In genomic region chr14:93953263-93953662, GRCh38 we compare ENCODE assay signal across 14 cellular contexts. TPM values are rescaled to one million over a fixed set of nuclear protein-coding genes. Genes with fewer than 3 reads are reported as not detected.
DNase-seq lines count a peak whose midpoint lies in the region; ATAC-seq, FAIRE-seq and TF ChIP-seq lines count a peak whose summit lies in the region.
"Had no signal": no experiment of that assay in that cellular context is flagged by ENCODE, and none has a peak within 500 bp of the region (broad histone marks: within the 10 kb centered on the region; RNA-seq: fewer than 3 reads in every experiment).

No MANE protein-coding gene starts in this region.

- peak; percentile 57 for TF ChIP-seq RAD21 in GM12878 (IDR thresholded peaks at IDR 0.05; ENCODE audit: insufficient read depth, low read depth, low read length)

- POLR2A ChIA-PET in GM12878 (lab: Charles Lee), result interaction anchor here (0.7 to 1.1 kb wide), 2 partner anchors 11 to 47 kb away, joined by 3 to 5 read pairs; no protein-coding TSS in a partner anchor

- RAD21 ChIA-PET in GM12878 (lab: Charles Lee; ENCODE audit: unreplicated experiment), result interaction anchor here (1.0 to 15.3 kb wide), 7 partner anchors 10 to 50 kb away, joined by 4 to 324 read pairs (median 7); partner anchors contain the start of gene ASB2

- TF ChIP-seq POLR2A in GM12878 (IDR thresholded peaks at IDR 0.05; ENCODE audit: low read depth, low read length) (no peak), sigmoid colon (IDR thresholded peaks at IDR 0.05) (no peak)

- H3K9me3 ChIP-seq in GM12878 (replicated peaks; ENCODE audit: control insufficient read depth, insufficient read depth, low read length) (no peaks in the 10 kb centered on the region), sigmoid colon (no peaks in the 10 kb centered on the region)
- H3K9me3 ChIP-seq: upper lobe of left lung had no signal

- no peak for TF ChIP-seq EP300 in GM12878 (IDR thresholded peaks at IDR 0.05; ENCODE audit: borderline replicate concordance in 1 of 2, control insufficient read depth in 1 of 2, low read depth in 2 of 2, low read length in 2 of 2)
- no peak for TF ChIP-seq EP300 in sigmoid colon (IDR thresholded peaks at IDR 0.05)

- no peak for FAIRE-seq in GM12878 (lab: Jason Lieb, UNC)

- no TSS peak for BruUV-seq in GM12878 (replicated peaks; lab: Mats Ljungman, UMichigan)

- intact Hi-C loops in GM12878 (cut with micrococcal nuclease; ENCODE audit: unreplicated experiment) (no loop called here), sigmoid colon (cut with DNase I) (no loop called here)

- H3K4me1 ChIP-seq in GM12878 (ENCODE audit: control insufficient read depth, insufficient read depth, low read length), result peaks cover 59% of the 10 kb centered on the region
- peaks cover 0 to 65% (median 58%) of the 10 kb centered on the region in 4 donors for H3K4me1 ChIP-seq in sigmoid colon

- SMC1A ChIA-PET in GM12878 (lab: Charles Lee; ENCODE audit: uncharacterized antibody, unreplicated experiment), result interaction anchor here (1.2 to 19.5 kb wide), 6 partner anchors 12 to 61 kb away, joined by 3 to 409 read pairs (median 25); partner anchors contain the start of gene ASB2

- no peak overlapping the region for H2AFZ ChIP-seq in GM12878 (ENCODE audit: control insufficient read depth, low read depth, low read length)

- H4K20me1 ChIP-seq in GM12878 (ENCODE audit: control insufficient read depth, insufficient read depth), result no peaks in the 10 kb centered on the region

- ATAC-seq in GM12878 (no peak), HG03354 (IDR thresholded peaks at IDR 0.05; ENCODE audit: poor library complexity, severe bottlenecking, unreplicated experiment) (no peak), GM21367 (IDR thresholded peaks at IDR 0.05; ENCODE audit: unreplicated experiment) (no peak), HG03108 (IDR thresholded peaks at IDR 0.05; ENCODE audit: unreplicated experiment) (no peak)

- TF ChIP-seq CTCF in GM12878 (IDR thresholded peaks at IDR 0.05 in 2 of 3, conservative IDR thresholded peaks at IDR 0.05 in 1 of 3; ENCODE audit: control insufficient read depth in 2 of 3, extremely low read depth in 1 of 3, insufficient read depth in 1 of 3, low read depth in 3 of 3, low read length in 3 of 3) (peak in 2 of 3 experiments; percentile 27 to 39; a peak in 3 of 6 replicates), sigmoid colon (IDR thresholded peaks at IDR 0.05) (peak in 3 of 4 experiments; percentile 21 to 29 (median 29))

- in situ Hi-C loops in GM12878 (cut with MboI), result loop anchor here (25.0 kb wide), 2 partner anchors 1191 to 1709 kb away; no protein-coding TSS in a partner anchor

- DNase-seq in activated CD8-positive, alpha-beta memory T cell treated with anti-CD3 and anti-CD28 coated beads for 24 hours, result peak; percentile 58
- no peak for DNase-seq in activated CD8-positive, alpha-beta memory T cell treated with anti-CD3 and anti-CD28 coated beads, Interleukin-2, amount 50 U/mL, for 4 hours
- DNase-seq in H7 (peak; percentile 89), GM12878 (ENCODE audit: low read depth, low spot score) (no peak), sigmoid colon (no peak)
- DNase-seq: NCI-H1417 treated with DMSO at 0.1 percent for 48 hours; NK-92 treated with Interleukin-12 subunit alpha and Interleukin-12 subunit beta, amount 100 ng/mL, for 24 hours; upper lobe of left lung had no signal

- H3K36me3 ChIP-seq in H7 (replicated peaks; ENCODE audit: control insufficient read depth, insufficient read depth, low read length) (no peaks in the 10 kb centered on the region), GM12878 (ENCODE audit: control insufficient read depth in 2 of 2, insufficient read depth in 2 of 2, low read length in 1 of 2) (peaks cover 0 to 2% of the 10 kb centered on the region in 2 experiments; a peak in 2 of 4 replicates), sigmoid colon (peaks cover 15 to 62% (median 32%) of the 10 kb centered on the region in 4 donors)
- H3K36me3 ChIP-seq: upper lobe of left lung had no signal

- H3K4me3 ChIP-seq in H7 (ENCODE audit: insufficient read depth, low read depth, low read length) (no peak overlapping the region), GM12878 (no peak overlapping the region), sigmoid colon (no peak overlapping the region)
- H3K4me3 ChIP-seq: upper lobe of left lung had no signal

- 76% methylated on average over 14 of the region's 14 CpGs for WGBS in GM12878 (ENCODE audit: insufficient coverage, insufficient replicate concordance, low lambda C conversion rate, missing lambda C conversion rate)
- WGBS in sigmoid colon, 2 donors, result 58 to 68% methylated on average over 14 of the region's 14 CpGs

- no peak overlapping the region for H3K9ac ChIP-seq in GM12878 (ENCODE audit: control insufficient read depth, insufficient read depth, low read length)

- CTCF ChIA-PET in GM12878 (lab: Yijun Ruan, JAX), result interaction anchor here (1.0 to 5.2 kb wide), 9 partner anchors 9 to 183 kb away, joined by 3 to 58 read pairs (median 6); partner anchors contain the start of gene CCDC197

- H3K79me2 ChIP-seq in GM12878 (ENCODE audit: control insufficient read depth, insufficient read depth, low read length), result no peaks in the 10 kb centered on the region; the same call in 1 of the 2 replicates

- H3K4me2 ChIP-seq in GM12878 (ENCODE audit: control insufficient read depth, insufficient read depth), result peak overlapping the region; percentile 98

- H3K27me3 ChIP-seq in H7 (ENCODE audit: control insufficient read depth, insufficient read depth, low read length) (no peaks in the 10 kb centered on the region), GM12878 (replicated peaks in 1 of 2; ENCODE audit: control insufficient read depth in 2 of 2, insufficient read depth in 2 of 2, low read length in 1 of 2) (no peaks in the 10 kb centered on the region), sigmoid colon (no peaks in the 10 kb centered on the region)
- H3K27me3 ChIP-seq: upper lobe of left lung had no signal

- H3K27ac ChIP-seq in GM12878 (ENCODE audit: control insufficient read depth, insufficient read depth), result no peak overlapping the region
- peak overlapping the region; percentile 77 to 92 (median 80) for H3K27ac ChIP-seq in sigmoid colon
- H3K27ac ChIP-seq: upper lobe of left lung had no signal

RNA-seq across cellular contexts. Expression of gene ASB2, which starts 23.1 kb away (rescaled TPM):
- 0.21 TPM in 1 of 2 replicates, not detected in the other for total RNA-seq in H7 (2014; rRNA removed; shearing (Covaris generic))
- total RNA-seq in GM12878 (2013; cell fraction: nucleolus; rRNA removed), result 74.5 and 81.9 TPM in 2 replicates
- total RNA-seq in GM12878 (2014; rRNA removed) (46.4 and 53.5 TPM in 2 replicates), GM12878 (2014; rRNA removed; fragmentation: Illumina TruSeq; extraction: Trizol) (21.5 and 26.9 TPM in 2 replicates), GM12878 (2021) (40.0 and 40.4 TPM in 2 replicates), sigmoid colon (100 to 1,000 TPM; 117 to 178 (median 139) TPM)
- polyA plus RNA-seq in GM12878 (2011; ENCODE audit: low read depth), result 18.9 TPM
- polyA plus RNA-seq in GM12878 (2011; rRNA removed) (8.5 and 16.9 TPM in 2 replicates), GM12878 (2014; fragmentation: Illumina TruSeq; extraction: Trizol) (12.3 and 21.9 TPM in 2 replicates), GM12878 (2014; fragmentation: Nextera tagmentation; extraction: Ambion mirVana) (1 to 10 TPM; 3.0 to 7.4 TPM), GM12878 (2014; rRNA removed) (50.0 and 54.5 TPM in 2 replicates), GM12878 (2016; fragmentation: Nextera tagmentation; extraction: Ambion mirVana) (10 to 100 TPM; 51.7 to 54.8 TPM), sigmoid colon (1 to 10 TPM; 1.2 to 10.0 (median 4.2) TPM)
- polyA plus RNA-seq in GM12878 (2011; cell fraction: cytosol; rRNA removed), result 22.6 and 38.7 TPM in 2 replicates
- 45.6 and 71.8 TPM in 2 replicates for polyA plus RNA-seq in GM12878 (2011; cell fraction: nucleus; rRNA removed)
- polyA plus RNA-seq in GM12878 (2012), result 18.6 and 50.6 TPM in 2 replicates
- polyA minus RNA-seq in GM12878 (2011; rRNA and poly(A)+ RNA removed), result 20.3 and 37.3 TPM in 2 replicates
- polyA minus RNA-seq in GM12878 (2011; cell fraction: cytosol; rRNA and poly(A)+ RNA removed), result 8.8 and 11.7 TPM in 2 replicates
- 26.7 and 36.0 TPM in 2 replicates for polyA minus RNA-seq in GM12878 (2011; cell fraction: nucleus; rRNA and poly(A)+ RNA removed)
- total RNA-seq: H4 had no signal

RNA-seq across cellular contexts. Expression of gene FAM181A, which starts 26.1 kb away (rescaled TPM):
- total RNA-seq in H7 (2014; rRNA removed; shearing (Covaris generic)), result not detected in 2 replicates
- not detected in 2 replicates for total RNA-seq in GM12878 (2013; cell fraction: nucleolus; rRNA removed)
- total RNA-seq in GM12878 (2014; rRNA removed) (not detected in 2 replicates), GM12878 (2014; rRNA removed; fragmentation: Illumina TruSeq; extraction: Trizol) (not detected in 2 replicates), GM12878 (2021) (not detected in 2 replicates), sigmoid colon (not detected)
- polyA plus RNA-seq in GM12878 (2011; ENCODE audit: low read depth), result not detected
- polyA plus RNA-seq in GM12878 (2011; rRNA removed) (not detected in 2 replicates), GM12878 (2014; fragmentation: Illumina TruSeq; extraction: Trizol) (not detected in 2 replicates), GM12878 (2014; fragmentation: Nextera tagmentation; extraction: Ambion mirVana) (not detected), GM12878 (2014; rRNA removed) (not detected in 2 replicates), GM12878 (2016; fragmentation: Nextera tagmentation; extraction: Ambion mirVana) (not detected), sigmoid colon (not detected)
- not detected in 2 replicates for polyA plus RNA-seq in GM12878 (2011; cell fraction: cytosol; rRNA removed)
- not detected in 2 replicates for polyA plus RNA-seq in GM12878 (2011; cell fraction: nucleus; rRNA removed)
- not detected in 2 replicates for polyA plus RNA-seq in GM12878 (2012)
- not detected in 2 replicates for polyA minus RNA-seq in GM12878 (2011; rRNA and poly(A)+ RNA removed)
- not detected in 2 replicates for polyA minus RNA-seq in GM12878 (2011; cell fraction: cytosol; rRNA and poly(A)+ RNA removed)
- not detected in 2 replicates for polyA minus RNA-seq in GM12878 (2011; cell fraction: nucleus; rRNA and poly(A)+ RNA removed)
- total RNA-seq: H4; T-helper 2 cell treated with Interferon-gamma antibody and Interleukin-4, amounts not matched to agents 100 ng/mL and 5 ng/mL, for 36 hours had no signal
- polyA plus RNA-seq: esophagus had no signal

RNA-seq across cellular contexts. Expression of gene CCDC197, which starts 43.8 kb away (rescaled TPM):
- total RNA-seq in H7 (2014; rRNA removed; shearing (Covaris generic)), result not detected in 2 replicates
- total RNA-seq in GM12878 (2013; cell fraction: nucleolus; rRNA removed), result 1.2 TPM in 2 replicates
- not detected in 2 replicates for total RNA-seq in GM12878 (2014; rRNA removed)
- total RNA-seq in GM12878 (2014; rRNA removed; fragmentation: Illumina TruSeq; extraction: Trizol), result not detected in 2 replicates
- total RNA-seq in GM12878 (2021), result not detected in 2 replicates
- polyA plus RNA-seq in GM12878 (2011; ENCODE audit: low read depth), result not detected
- polyA plus RNA-seq in GM12878 (2011; rRNA removed), result 0.12 and 0.16 TPM in 2 replicates
- 0.04 TPM in 1 of 2 replicates, not detected in the other for polyA plus RNA-seq in GM12878 (2011; cell fraction: cytosol; rRNA removed)
- 0.28 and 0.56 TPM in 2 replicates for polyA plus RNA-seq in GM12878 (2011; cell fraction: nucleus; rRNA removed)
- 0.17 TPM in 1 of 2 replicates, not detected in the other for polyA plus RNA-seq in GM12878 (2012)
- polyA plus RNA-seq in GM12878 (2014; fragmentation: Illumina TruSeq; extraction: Trizol), result not detected in 2 replicates
- polyA plus RNA-seq in GM12878 (2014; fragmentation: Nextera tagmentation; extraction: Ambion mirVana), result not detected
- polyA plus RNA-seq in GM12878 (2014; rRNA removed), result not detected in 2 replicates
- polyA plus RNA-seq in GM12878 (2016; fragmentation: Nextera tagmentation; extraction: Ambion mirVana), result not detected
- polyA minus RNA-seq in GM12878 (2011; rRNA and poly(A)+ RNA removed), result 0.21 TPM in 1 of 2 replicates, not detected in the other
- polyA minus RNA-seq in GM12878 (2011; cell fraction: cytosol; rRNA and poly(A)+ RNA removed), result not detected in 2 replicates
- polyA minus RNA-seq in GM12878 (2011; cell fraction: nucleus; rRNA and poly(A)+ RNA removed), result 0.24 TPM in 1 of 2 replicates, not detected in the other
- not detected for total RNA-seq in sigmoid colon
- polyA plus RNA-seq in sigmoid colon, result not detected
- total RNA-seq: H4; T-helper 2 cell treated with Interferon-gamma antibody and Interleukin-4, amounts not matched to agents 100 ng/mL and 5 ng/mL, for 36 hours; upper lobe of left lung had no signal
- polyA plus RNA-seq: esophagus had no signal

Comparison
In these comparisons a context has a peak if more than half of its experiments do, and no peak if none do; other contexts are left out.
1. DNase-seq: peak in activated CD8-positive, alpha-beta memory T cell treated with anti-CD3 and anti-CD28 coated beads for 24 hours (single experiment) and H7 (single experiment); none in activated CD8-positive, alpha-beta memory T cell treated with anti-CD3 and anti-CD28 coated beads, Interleukin-2, amount 50 U/mL, for 4 hours (single experiment), GM12878 (single experiment) and sigmoid colon (single experiment).
2. RNA of gene ASB2, which starts 23.1 kb away (total RNA-seq): 117 to 178 TPM in sigmoid colon and 21.5 to 81.9 TPM in GM12878; 0.21 TPM in H7; every median in the first group is over 10 times any median in the second.